1 cellular context compared by ENCODE assay signal in genomic region chr19:15296841-15297415, GRCh38.
TF ChIP-seq lines count a peak whose summit lies in the region.

No MANE protein-coding gene starts in this region.

TF ChIP-seq in GM23338, 12 proteins besides CTCF, POLR2A, EP300 and RAD21 (continued from another document):
- TF ChIP-seq ZNF462 (CRISPR knock-in tag; IDR thresholded peaks at IDR 0.05): no peak
- no peak for TF ChIP-seq REST (IDR thresholded peaks at IDR 0.05; ENCODE audit: unreplicated experiment)
- TF ChIP-seq POLR2AphosphoS5 (IDR thresholded peaks at IDR 0.05; ENCODE audit: low read depth): no peak
- TF ChIP-seq CREB1 (CRISPR knock-in tag; IDR thresholded peaks at IDR 0.05; ENCODE audit: low read depth): no peak
